8 cellular contexts compared by ENCODE assay signal in the genomic region with DNA sequence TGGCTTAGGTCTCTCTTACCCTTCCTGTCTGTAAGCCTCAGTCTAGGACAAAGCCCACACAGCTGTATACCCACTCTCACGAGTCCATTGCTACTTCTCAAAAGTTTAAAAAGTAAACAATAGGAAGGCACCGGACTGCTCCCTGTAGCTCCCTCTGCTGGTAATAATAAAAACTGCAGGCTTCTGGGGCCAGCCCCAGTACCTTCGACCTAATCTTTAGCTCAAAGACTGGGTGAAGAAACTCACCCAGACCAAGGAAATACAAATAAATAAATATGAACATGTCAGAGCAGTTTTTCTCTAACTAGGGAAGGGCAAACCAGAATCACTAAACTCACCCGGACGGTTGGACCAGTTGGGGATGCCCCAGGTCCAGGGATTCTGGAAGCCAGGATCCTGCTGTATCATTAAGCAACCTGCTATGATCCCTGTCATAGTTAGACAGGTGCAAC. TPM values are rescaled to one million over a fixed set of nuclear protein-coding genes. Genes with fewer than 3 reads are reported as not detected.
DNase-seq lines count a peak whose midpoint lies in the region; TF ChIP-seq lines count a peak whose summit lies in the region.

No MANE protein-coding gene starts in this region.

- peaks cover 25 to 46% (median 39%) of the 10 kb centered on the region in 4 donors for H3K4me1 Mint-ChIP-seq in CD4-positive, alpha-beta memory T cell
- peaks cover 23% of the 10 kb centered on the region for H3K4me1 Mint-ChIP-seq in activated T-helper 2 cell treated with anti-CD3 and anti-CD28 coated beads, Interferon-gamma antibody, Interleukin-2, Interleukin-4, amounts not matched to agents 10 μg/mL and 5 μg/mL and 100 μg/mL, durations not matched to agents 14 hours and 24 hours and 36 hours (ENCODE audit: low read depth)

- no peaks in the 10 kb centered on the region for H3K27me3 Mint-ChIP-seq in CD4-positive, alpha-beta memory T cell
- H3K27me3 Mint-ChIP-seq in activated T-helper 2 cell treated with anti-CD3 and anti-CD28 coated beads, Interferon-gamma antibody, Interleukin-2, Interleukin-4, amounts not matched to agents 10 μg/mL and 5 μg/mL and 100 μg/mL, durations not matched to agents 14 hours and 24 hours and 36 hours (ENCODE audit: low read depth), result no peaks in the 10 kb centered on the region

- H3K4me1 ChIP-seq in CD4-positive, alpha-beta memory T cell (ENCODE audit: insufficient read depth, low read length), result peaks cover 37% of the 10 kb centered on the region
- H3K4me1 ChIP-seq in rectal smooth muscle tissue (ENCODE audit: control insufficient read depth, insufficient read depth, low read length), result peaks cover 13% of the 10 kb centered on the region

- H3K36me3 ChIP-seq in CD4-positive, alpha-beta memory T cell (ENCODE audit: insufficient read depth, low read length), result peaks cover 51% of the 10 kb centered on the region
- H3K36me3 ChIP-seq in rectal smooth muscle tissue (ENCODE audit: control insufficient read depth, insufficient read depth, low read length), result peaks cover 23% of the 10 kb centered on the region

- peak; percentile 53 to 73 (median 70) for DNase-seq in CD4-positive, alpha-beta memory T cell
- no peak for DNase-seq in HFF-Myc (ENCODE audit: extremely low read depth, low read depth)
- peak; percentile 13 for DNase-seq in SHP77 treated with DMSO at 0.1 percent for 48 hours (lab: John Stamatoyannopoulos, UW)
- peak; percentile 61 for DNase-seq in activated T-helper 2 cell treated with anti-CD3 and anti-CD28 coated beads, Interferon-gamma antibody, Interleukin-2, Interleukin-4, amounts not matched to agents 10 μg/mL and 5 μg/mL and 100 μg/mL, durations not matched to agents 14 hours and 24 hours and 36 hours (ENCODE audit: low spot score)
- peak; percentile 84 for DNase-seq in germinal center (ENCODE audit: low spot score)
- no peak for DNase-seq in cerebellar nuclear complex (lab: John Stamatoyannopoulos, UW)
- DNase-seq in NCI-H2029 treated with DMSO at 0.1 percent for 48 hours (lab: John Stamatoyannopoulos, UW), result no peak

- H3K9me3 ChIP-seq in CD4-positive, alpha-beta memory T cell (ENCODE audit: control insufficient read depth in 1 of 2, low read length in 2 of 2), result no peaks in the 10 kb centered on the region

- H3K27ac Mint-ChIP-seq in CD4-positive, alpha-beta memory T cell, result peak overlapping the region; percentile 55 to 91 (median 75)
- no peak overlapping the region for H3K27ac Mint-ChIP-seq in activated T-helper 2 cell treated with anti-CD3 and anti-CD28 coated beads, Interferon-gamma antibody, Interleukin-2, Interleukin-4, amounts not matched to agents 10 μg/mL and 5 μg/mL and 100 μg/mL, durations not matched to agents 14 hours and 24 hours and 36 hours

- H3K9me3 Mint-ChIP-seq in CD4-positive, alpha-beta memory T cell, result no peaks in the 10 kb centered on the region
- no peaks in the 10 kb centered on the region for H3K9me3 Mint-ChIP-seq in activated T-helper 2 cell treated with anti-CD3 and anti-CD28 coated beads, Interferon-gamma antibody, Interleukin-2, Interleukin-4, amounts not matched to agents 10 μg/mL and 5 μg/mL and 100 μg/mL, durations not matched to agents 14 hours and 24 hours and 36 hours

- intact Hi-C loops in CD4-positive, alpha-beta memory T cell (cut with micrococcal nuclease), result loop anchor here (1.0 kb wide), 5 partner anchors 8 to 266 kb away; a partner anchor contains a TSS
- intact Hi-C loops in activated T-helper 2 cell treated with anti-CD3 and anti-CD28 coated beads, Interferon-gamma antibody, Interleukin-2, Interleukin-4, amounts not matched to agents 10 μg/mL and 5 μg/mL and 100 μg/mL, durations not matched to agents 14 hours and 24 hours and 36 hours (cut with micrococcal nuclease), result loop anchor here (2.0 to 5.0 kb wide), 3 partner anchors 36 to 57 kb away; a partner anchor contains a TSS

- no peak overlapping the region for H3K9ac ChIP-seq in rectal smooth muscle tissue (ENCODE audit: low read length)

- no peak overlapping the region for H3K4me3 ChIP-seq in CD4-positive, alpha-beta memory T cell (ENCODE audit: low read length in 2 of 2)
- H3K4me3 ChIP-seq in HFF-Myc (replicated peaks; ENCODE audit: low read depth, low read length), result no peak overlapping the region
- no peak overlapping the region for H3K4me3 ChIP-seq in rectal smooth muscle tissue (ENCODE audit: low read length)

- H3K4me3 Mint-ChIP-seq in CD4-positive, alpha-beta memory T cell, result peak overlapping the region in 1 of 8 donors; percentile 35
- H3K4me3 Mint-ChIP-seq in activated T-helper 2 cell treated with anti-CD3 and anti-CD28 coated beads, Interferon-gamma antibody, Interleukin-2, Interleukin-4, amounts not matched to agents 10 μg/mL and 5 μg/mL and 100 μg/mL, durations not matched to agents 14 hours and 24 hours and 36 hours (ENCODE audit: low read depth), result no peak overlapping the region

- H3K27ac ChIP-seq in CD4-positive, alpha-beta memory T cell (ENCODE audit: low read depth, low read length), result peak overlapping the region; percentile 39
- H3K27ac ChIP-seq in rectal smooth muscle tissue (ENCODE audit: low read depth, low read length), result peak overlapping the region; percentile 21

- H3K27me3 ChIP-seq in CD4-positive, alpha-beta memory T cell (ENCODE audit: insufficient read depth, low read length), result no peaks in the 10 kb centered on the region
- no peaks in the 10 kb centered on the region for H3K27me3 ChIP-seq in rectal smooth muscle tissue (ENCODE audit: control insufficient read depth, insufficient read depth, low read length)

- CTCF ChIA-PET in CD4-positive, alpha-beta memory T cell (lab: Charles Lee; ENCODE audit: partially characterized antibody), result interaction anchor here (0.6 to 10.4 kb wide), 52 partner anchors 8 to 269 kb away, joined by 3 to 136 read pairs (median 7); a partner anchor contains a TSS

- H3K36me3 Mint-ChIP-seq in CD4-positive, alpha-beta memory T cell, result peaks cover 16 to 57% of the 10 kb centered on the region in 2 donors
- peaks cover 74% of the 10 kb centered on the region for H3K36me3 Mint-ChIP-seq in activated T-helper 2 cell treated with anti-CD3 and anti-CD28 coated beads, Interferon-gamma antibody, Interleukin-2, Interleukin-4, amounts not matched to agents 10 μg/mL and 5 μg/mL and 100 μg/mL, durations not matched to agents 14 hours and 24 hours and 36 hours (ENCODE audit: low read depth)

- POLR2A ChIA-PET in CD4-positive, alpha-beta memory T cell (lab: Charles Lee; ENCODE audit: partially characterized antibody), result interaction anchor here (0.5 to 10.8 kb wide), 24 partner anchors 8 to 361 kb away, joined by 3 to 155 read pairs (median 4); a partner anchor contains a TSS

- peak; percentile 82 for TF ChIP-seq CTCF in HFF-Myc (IDR thresholded peaks at IDR 0.05; ENCODE audit: low read depth, low read length, missing control alignments)

RNA-seq across cellular contexts. Expression of a gene that starts 5.0 kb away (rescaled TPM):
- total RNA-seq in CD4-positive, alpha-beta memory T cell, result 100 to 1,000 TPM; 101 to 117 TPM
- 10 to 100 TPM; 17.4 to 26.1 TPM for polyA plus RNA-seq in CD4-positive, alpha-beta memory T cell
- 82.1 and 95.2 TPM in 2 replicates for total RNA-seq in activated T-helper 2 cell treated with anti-CD3 and anti-CD28 coated beads, Interferon-gamma antibody, Interleukin-2, Interleukin-4, amounts not matched to agents 10 μg/mL and 5 μg/mL and 100 μg/mL, durations not matched to agents 14 hours and 24 hours and 36 hours

RNA-seq across cellular contexts. Expression of a gene that starts 11.8 kb away (rescaled TPM):
- total RNA-seq in CD4-positive, alpha-beta memory T cell, result 10 to 100 TPM; 70.4 to 73.1 TPM
- 10 to 100 TPM; 63.0 to 66.2 TPM for polyA plus RNA-seq in CD4-positive, alpha-beta memory T cell
- total RNA-seq in activated T-helper 2 cell treated with anti-CD3 and anti-CD28 coated beads, Interferon-gamma antibody, Interleukin-2, Interleukin-4, amounts not matched to agents 10 μg/mL and 5 μg/mL and 100 μg/mL, durations not matched to agents 14 hours and 24 hours and 36 hours, result 66.3 and 71.6 TPM in 2 replicates

RNA-seq across cellular contexts. Expression of a gene that starts 28.5 kb away (rescaled TPM):
- 100 to 1,000 TPM; 132 to 138 TPM for total RNA-seq in CD4-positive, alpha-beta memory T cell
- 100 to 1,000 TPM; 152 to 179 TPM for polyA plus RNA-seq in CD4-positive, alpha-beta memory T cell
- total RNA-seq in activated T-helper 2 cell treated with anti-CD3 and anti-CD28 coated beads, Interferon-gamma antibody, Interleukin-2, Interleukin-4, amounts not matched to agents 10 μg/mL and 5 μg/mL and 100 μg/mL, durations not matched to agents 14 hours and 24 hours and 36 hours, result 85.0 and 90.6 TPM in 2 replicates

RNA-seq across cellular contexts. Expression of a gene that starts 36.2 kb away (rescaled TPM):
- total RNA-seq in CD4-positive, alpha-beta memory T cell, result 10 to 100 TPM; 66.8 to 74.4 TPM
- polyA plus RNA-seq in CD4-positive, alpha-beta memory T cell, result 100 to 1,000 TPM; 331 to 336 TPM
- total RNA-seq in activated T-helper 2 cell treated with anti-CD3 and anti-CD28 coated beads, Interferon-gamma antibody, Interleukin-2, Interleukin-4, amounts not matched to agents 10 μg/mL and 5 μg/mL and 100 μg/mL, durations not matched to agents 14 hours and 24 hours and 36 hours, result 311 and 333 TPM in 2 replicates

RNA-seq across cellular contexts. Expression of a gene that starts 54.9 kb away (rescaled TPM):
- 1 to 10 TPM; 2.6 to 2.8 TPM for total RNA-seq in CD4-positive, alpha-beta memory T cell
- 1 to 10 TPM; 2.6 to 2.8 TPM for polyA plus RNA-seq in CD4-positive, alpha-beta memory T cell
- total RNA-seq in activated T-helper 2 cell treated with anti-CD3 and anti-CD28 coated beads, Interferon-gamma antibody, Interleukin-2, Interleukin-4, amounts not matched to agents 10 μg/mL and 5 μg/mL and 100 μg/mL, durations not matched to agents 14 hours and 24 hours and 36 hours, result 13.1 and 14.2 TPM in 2 replicates

Comparison
In these comparisons a context has a peak if more than half of its experiments do, and no peak if none do; other contexts are left out.
1. DNase-seq: peak in CD4-positive, alpha-beta memory T cell (5 of 5), SHP77 treated with DMSO at 0.1 percent for 48 hours (single experiment), activated T-helper 2 cell treated with anti-CD3 and anti-CD28 coated beads, Interferon-gamma antibody, Interleukin-2, Interleukin-4, amounts not matched to agents 10 μg/mL and 5 μg/mL and 100 μg/mL, durations not matched to agents 14 hours and 24 hours and 36 hours (single experiment) and germinal center (single experiment); none in HFF-Myc (single experiment), cerebellar nuclear complex (0 of 2) and NCI-H2029 treated with DMSO at 0.1 percent for 48 hours (single experiment).